Comparison of ENCODE assay signal across 13 cellular contexts in genomic region chr4:176635372-176636261, GRCh38.
DNase-seq lines count a peak whose midpoint lies in the region; ATAC-seq and TF ChIP-seq lines count a peak whose summit lies in the region.
"Had no signal": no experiment of that assay in that cellular context is flagged by ENCODE, and none has a peak within 500 bp of the region (broad histone marks: within the 10 kb centered on the region; RNA-seq: fewer than 3 reads in every experiment).

No MANE protein-coding gene starts in this region.

- no peak overlapping the region for H3K27ac Mint-ChIP-seq in activated naive CD8-positive, alpha-beta T cell treated with anti-CD3 and anti-CD28 coated beads for 36 hours
- no peak overlapping the region for H3K27ac Mint-ChIP-seq in activated CD4-positive, alpha-beta memory T cell treated with anti-CD3 and anti-CD28 coated beads for 36 hours
- H3K27ac Mint-ChIP-seq: activated T-helper 1 cell treated with anti-CD3 and anti-CD28 coated beads, Interleukin-12 subunit alpha, Interleukin-12 subunit beta, Interleukin-2, Interleukin-4 antibody, amounts not matched to agents 30 ng/mL and 10 ng/mL and 1 ng/mL, durations not matched to agents 14 hours and 24 hours and 36 hours; type B pancreatic cell had no signal

- H2AFZ ChIP-seq in IMR-90 (replicated peaks; ENCODE audit: low read length, poor library complexity), result no peak overlapping the region
- H2AFZ ChIP-seq: parathyroid adenoma had no signal

- TF ChIP-seq RAD21 in IMR-90 (IDR thresholded peaks at IDR 0.05; ENCODE audit: low read length), result 0 out of 2 replicates have a peak, but pooled peaks have one; percentile 10

- H2AK5ac ChIP-seq in IMR-90 (ENCODE audit: low read depth, low read length), result 0 out of 2 replicates have a peak overlapping the region, but pooled peaks have one; percentile 8

- no peaks in the 10 kb centered on the region for H3K9me3 Mint-ChIP-seq in activated naive CD8-positive, alpha-beta T cell treated with anti-CD3 and anti-CD28 coated beads for 36 hours
- H3K9me3 Mint-ChIP-seq in activated CD4-positive, alpha-beta memory T cell treated with anti-CD3 and anti-CD28 coated beads for 36 hours, result peaks cover 3% of the 10 kb centered on the region
- H3K9me3 Mint-ChIP-seq: activated T-helper 1 cell treated with anti-CD3 and anti-CD28 coated beads, Interleukin-12 subunit alpha, Interleukin-12 subunit beta, Interleukin-2, Interleukin-4 antibody, amounts not matched to agents 30 ng/mL and 10 ng/mL and 1 ng/mL, durations not matched to agents 14 hours and 24 hours and 36 hours had no signal

- H3K9me3 ChIP-seq in IMR-90 (ENCODE audit: control insufficient read depth, insufficient read depth, low read length) (no peaks in the 10 kb centered on the region), lung (ENCODE audit: control insufficient read depth in 2 of 2, insufficient read depth in 1 of 2, low read length in 1 of 2) (no peaks in the 10 kb centered on the region)

- H4K20me1 ChIP-seq in IMR-90 (ENCODE audit: insufficient read depth, low read length), result no peaks in the 10 kb centered on the region

- peak overlapping the region; percentile 13; the same call in 1 of the 2 replicates for H3K14ac ChIP-seq in IMR-90 (replicated peaks; ENCODE audit: low read depth, low read length)

- no peaks in the 10 kb centered on the region for H3K27me3 Mint-ChIP-seq in activated naive CD8-positive, alpha-beta T cell treated with anti-CD3 and anti-CD28 coated beads for 36 hours
- no peaks in the 10 kb centered on the region for H3K27me3 Mint-ChIP-seq in activated CD4-positive, alpha-beta memory T cell treated with anti-CD3 and anti-CD28 coated beads for 36 hours

- in situ Hi-C loops in IMR-90 (cut with MboI; ENCODE audit: low sequenced_read_pairs), result no loop called here

- no peak overlapping the region for H3K4ac ChIP-seq in IMR-90 (ENCODE audit: low read depth, low read length)

- H3K27me3 ChIP-seq in IMR-90 (ENCODE audit: control insufficient read depth, insufficient read depth, low read length) (no peaks in the 10 kb centered on the region), lung (ENCODE audit: control insufficient read depth, insufficient read depth) (no peaks in the 10 kb centered on the region)

- H3K9ac ChIP-seq in IMR-90 (ENCODE audit: low read depth, low read length), result no peak overlapping the region
- H3K9ac ChIP-seq: parathyroid adenoma had no signal

- DNase-seq in EH (ENCODE audit: low read depth) (peak; percentile 77), IMR-90 (peak; percentile 90), brain pericyte (ENCODE audit: low read depth, low spot score) (peak; percentile 67), lung (ENCODE audit: low spot score) (no peak), DMS153 treated with DMSO at 0.1 percent for 48 hours (lab: John Stamatoyannopoulos, UW; ENCODE audit: unreplicated experiment) (no peak)
- no peak for DNase-seq in activated naive CD8-positive, alpha-beta T cell treated with anti-CD3 and anti-CD28 coated beads for 36 hours
- DNase-seq in activated CD4-positive, alpha-beta memory T cell treated with anti-CD3 and anti-CD28 coated beads for 36 hours, result no peak
- DNase-seq: H7, NCI-H1092 had no signal

- TF ChIP-seq CTCF in IMR-90 (conservative IDR thresholded peaks at IDR 0.05; ENCODE audit: low read depth, low read length) (peak; percentile 22; the same call in 1 of the 2 replicates), lung (IDR thresholded peaks at IDR 0.05; ENCODE audit: control extremely low read depth, extremely low read depth) (no peak)

- CTCF ChIA-PET in IMR-90 (lab: Yijun Ruan, JAX), result no interaction called here
- CTCF ChIA-PET in activated CD4-positive, alpha-beta memory T cell treated with anti-CD3 and anti-CD28 coated beads for 36 hours (lab: Charles Lee), result no interaction called here

- no CpG with 5 or more reads among the region's 8 CpGs for WGBS in IMR-90 (ENCODE audit: extremely low coverage in 2 of 2, insufficient read length in 1 of 2), 2 experiments
- WGBS in lung, 2 donors, result 43 to 46% methylated on average over 8 of the region's 8 CpGs

- peak; percentile 61 for ATAC-seq in IMR-90 (ENCODE audit: low read depth)
- ATAC-seq in lung (ENCODE audit: insufficient read depth, low FRiP score), result no peak
- no peak for ATAC-seq in GM19023 (IDR thresholded peaks at IDR 0.05; ENCODE audit: unreplicated experiment)

- H3K4me3 Mint-ChIP-seq in activated naive CD8-positive, alpha-beta T cell treated with anti-CD3 and anti-CD28 coated beads for 36 hours, result no peak overlapping the region
- no peak overlapping the region for H3K4me3 Mint-ChIP-seq in activated CD4-positive, alpha-beta memory T cell treated with anti-CD3 and anti-CD28 coated beads for 36 hours
- H3K4me3 Mint-ChIP-seq: activated T-helper 1 cell treated with anti-CD3 and anti-CD28 coated beads, Interleukin-12 subunit alpha, Interleukin-12 subunit beta, Interleukin-2, Interleukin-4 antibody, amounts not matched to agents 30 ng/mL and 10 ng/mL and 1 ng/mL, durations not matched to agents 14 hours and 24 hours and 36 hours; type B pancreatic cell had no signal

- H2AK9ac ChIP-seq in IMR-90 (replicated peaks; ENCODE audit: low read depth, low read length, poor library complexity), result no peak overlapping the region

- H4K5ac ChIP-seq in IMR-90 (ENCODE audit: low read depth, low read length), result no peak overlapping the region

- no peak for TF ChIP-seq POLR2A in IMR-90 (IDR thresholded peaks at IDR 0.05; ENCODE audit: low read depth, low read length)

- peak overlapping the region; percentile 44; the same call in 1 of the 2 replicates for H3K4me2 ChIP-seq in IMR-90 (ENCODE audit: low read depth, low read length)

- no peak overlapping the region for H3K27ac ChIP-seq in IMR-90 (ENCODE audit: insufficient read depth, low read length)
- H3K27ac ChIP-seq in lung (ENCODE audit: low read depth in 1 of 2, low read length in 1 of 2), result peak overlapping the region; percentile 6 to 22
- H3K27ac ChIP-seq: parathyroid adenoma had no signal

- no peaks in the 10 kb centered on the region for H3K79me1 ChIP-seq in IMR-90 (ENCODE audit: low read depth in 1 of 2, low read length in 2 of 2)

- intact Hi-C loops in IMR-90 (cut with micrococcal nuclease), result no loop called here
- intact Hi-C loops in activated CD4-positive, alpha-beta memory T cell treated with anti-CD3 and anti-CD28 coated beads for 36 hours (cut with micrococcal nuclease), result no loop called here

- POLR2A ChIA-PET in IMR-90 (lab: Charles Lee; ENCODE audit: unreplicated experiment), result interaction anchor here (0.6 kb wide), 1 partner anchor 77 kb away, joined by 3 read pairs; no protein-coding TSS in a partner anchor
- POLR2A ChIA-PET in activated CD4-positive, alpha-beta memory T cell treated with anti-CD3 and anti-CD28 coated beads for 36 hours (lab: Charles Lee), result no interaction called here

- BruUV-seq in IMR-90 (replicated peaks; lab: Mats Ljungman, UMichigan), result no TSS peak

- H3K9me1 ChIP-seq in IMR-90 (ENCODE audit: insufficient read depth, low read length), result peaks cover 2% of the 10 kb centered on the region; the same call in 1 of the 2 replicates

- no peak overlapping the region for H3K4me3 ChIP-seq in IMR-90 (ENCODE audit: insufficient read depth, low read depth, low read length)
- no peak overlapping the region for H3K4me3 ChIP-seq in lung

- H4K8ac ChIP-seq in IMR-90 (ENCODE audit: low read depth in 2 of 2, low read length in 2 of 2), result no peak overlapping the region; a peak in 1 of 4 replicates

- H3K4me1 Mint-ChIP-seq in activated naive CD8-positive, alpha-beta T cell treated with anti-CD3 and anti-CD28 coated beads for 36 hours, result no peaks in the 10 kb centered on the region
- no peaks in the 10 kb centered on the region for H3K4me1 Mint-ChIP-seq in activated CD4-positive, alpha-beta memory T cell treated with anti-CD3 and anti-CD28 coated beads for 36 hours (ENCODE audit: low read depth)

- H3K4me1 ChIP-seq in IMR-90 (ENCODE audit: control insufficient read depth, insufficient read depth, low read length), result peaks cover 5% of the 10 kb centered on the region; the same call in 1 of the 2 replicates
- peaks cover 0 to 1% of the 10 kb centered on the region in 2 donors for H3K4me1 ChIP-seq in lung (ENCODE audit: control insufficient read depth in 2 of 2, insufficient read depth in 2 of 2, low read length in 2 of 2)
- H3K4me1 ChIP-seq: parathyroid adenoma had no signal

- H2BK20ac ChIP-seq in IMR-90 (ENCODE audit: low read depth, low read length), result no peak overlapping the region

- no peak overlapping the region; the same call in 1 of the 2 replicates for H3K56ac ChIP-seq in IMR-90 (ENCODE audit: extremely low read depth, insufficient read depth, low read length)

- H2BK15ac ChIP-seq in IMR-90 (ENCODE audit: low read depth, low read length), result no peak overlapping the region

- no peak overlapping the region for H4K91ac ChIP-seq in IMR-90 (ENCODE audit: insufficient read depth, low read depth, low read length)

- H3K36me3 ChIP-seq in IMR-90 (ENCODE audit: control insufficient read depth, insufficient read depth, low read length) (no peaks in the 10 kb centered on the region), lung (ENCODE audit: control insufficient read depth in 2 of 2, insufficient read depth in 2 of 2, low read length in 2 of 2) (no peaks in the 10 kb centered on the region)

- dilution Hi-C loops in IMR-90 (cut with HindIII; ENCODE audit: low sequenced_read_pairs, unreplicated experiment), result no loop called here

- no peaks in the 10 kb centered on the region for H3K36me3 Mint-ChIP-seq in activated naive CD8-positive, alpha-beta T cell treated with anti-CD3 and anti-CD28 coated beads for 36 hours
- no peaks in the 10 kb centered on the region for H3K36me3 Mint-ChIP-seq in activated CD4-positive, alpha-beta memory T cell treated with anti-CD3 and anti-CD28 coated beads for 36 hours
- H3K36me3 Mint-ChIP-seq: type B pancreatic cell had no signal

- H2BK120ac ChIP-seq in IMR-90 (ENCODE audit: low read depth, low read length), result no peak overlapping the region

- H3K23ac ChIP-seq in IMR-90 (ENCODE audit: low read depth, low read length), result no peak overlapping the region

- H2BK5ac ChIP-seq in IMR-90 (ENCODE audit: low read depth, low read length, poor library complexity, severe bottlenecking), result no peak overlapping the region

- H3K18ac ChIP-seq in IMR-90 (ENCODE audit: low read depth, low read length), result peak overlapping the region; percentile 16; the same call in 1 of the 2 replicates

TF ChIP-seq in IMR-90, 13 proteins besides CTCF, POLR2A, EP300 and RAD21 (continues in another document):
- peak; percentile 27; the same call in 1 of the 2 replicates for TF ChIP-seq FOS (IDR thresholded peaks at IDR 0.05; ENCODE audit: low read depth, low read length)
- no peak for TF ChIP-seq BHLHE40 (IDR thresholded peaks at IDR 0.05; ENCODE audit: low read depth, low read length)
- TF ChIP-seq CEBPB (IDR thresholded peaks at IDR 0.05; ENCODE audit: low read depth, low read length), result peak; percentile 67
- TF ChIP-seq NFE2L2 (IDR thresholded peaks at IDR 0.05; ENCODE audit: low read depth, low read length), result no peak

Comparison
In these comparisons a context has a peak if more than half of its experiments do, and no peak if none do; other contexts are left out.
1. DNase-seq: peak in EH (single experiment), IMR-90 (single experiment) and brain pericyte (single experiment); none in lung (single experiment), activated naive CD8-positive, alpha-beta T cell treated with anti-CD3 and anti-CD28 coated beads for 36 hours (single experiment), DMS153 treated with DMSO at 0.1 percent for 48 hours (single experiment) and activated CD4-positive, alpha-beta memory T cell treated with anti-CD3 and anti-CD28 coated beads for 36 hours (single experiment).